ENCODE assay signal across 22 cellular contexts in the genomic region with DNA sequence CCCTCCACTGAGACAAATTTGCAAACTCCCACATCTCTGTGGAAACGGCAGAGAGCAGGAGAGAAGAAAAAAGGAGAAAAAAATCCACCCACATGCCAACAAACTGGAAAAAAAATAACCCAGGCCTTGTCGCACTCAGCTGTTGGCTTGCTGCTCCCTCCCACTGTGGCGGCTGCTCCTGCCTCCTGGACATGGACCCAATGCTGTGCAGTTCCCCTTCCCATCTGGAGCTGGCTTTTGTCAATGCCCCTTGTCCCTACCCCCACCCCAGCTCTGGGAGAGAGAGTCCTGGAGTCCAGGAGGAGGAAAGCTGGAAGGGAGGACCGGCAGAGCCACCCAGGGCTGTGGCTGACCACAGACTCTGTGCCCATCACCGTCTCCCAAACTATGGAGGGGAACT.
"Had no signal": no experiment of that assay in that cellular context is flagged by ENCODE, and none has a peak within 500 bp of the region (broad histone marks: within the 10 kb centered on the region; RNA-seq: fewer than 3 reads in every experiment).

No MANE protein-coding gene starts in this region.

- DNase-seq: colonic mucosa; dermis blood vessel endothelial cell; effector CD8-positive, alpha-beta T cell; effector memory CD8-positive, alpha-beta T cell; endodermal cell; erythroblast; esophagus squamous epithelium; foreskin fibroblast; foreskin melanocyte; gastrocnemius medialis; glutamatergic neuron; heart right ventricle; hippocampal formation; left cardiac atrium; left lung; left ventricle myocardium superior; lower lobe of right lung; mesenchymal stem cell; mucosa of descending colon had no signal

- H3K4me1 ChIP-seq: colonic mucosa, esophagus squamous epithelium, gastrocnemius medialis, heart right ventricle, left lung, lower lobe of right lung had no signal

- ATAC-seq: effector memory CD8-positive, alpha-beta T cell; esophagus mucosa; gastrocnemius medialis; heart right ventricle; left cardiac atrium; left lung; left ventricle myocardium superior; lower lobe of right lung; mucosa of descending colon had no signal

- H3K9me3 Mint-ChIP-seq: effector memory CD8-positive, alpha-beta T cell had no signal

- H3K27me3 ChIP-seq: colonic mucosa had no signal

- H3K4me3 ChIP-seq: colonic mucosa, esophagus squamous epithelium, gastrocnemius medialis, heart right ventricle, left lung, lower lobe of right lung, mucosa of descending colon had no signal

- H3K4me3 Mint-ChIP-seq: effector memory CD8-positive, alpha-beta T cell; endodermal cell; mesothelial cell of epicardium had no signal

- H3K27ac ChIP-seq: colonic mucosa, epithelial cell of prostate, esophagus squamous epithelium, gastrocnemius medialis, heart right ventricle, left lung, lower lobe of right lung had no signal

- H3K27ac Mint-ChIP-seq: effector memory CD8-positive, alpha-beta T cell; endodermal cell; mesothelial cell of epicardium had no signal

- H3K36me3 ChIP-seq: colonic mucosa, esophagus squamous epithelium, gastrocnemius medialis, heart right ventricle, left lung, lower lobe of right lung had no signal

- H3K36me3 Mint-ChIP-seq: mesothelial cell of epicardium had no signal

- H3K9me3 ChIP-seq: colonic mucosa, esophagus squamous epithelium, gastrocnemius medialis, heart right ventricle, left lung, lower lobe of right lung, mucosa of descending colon had no signal

- H3K4me1 Mint-ChIP-seq: mesothelial cell of epicardium had no signal
